8 cellular contexts compared by ENCODE assay signal in genomic region chr10:102583435-102584417, GRCh38.
DNase-seq lines count a peak whose midpoint lies in the region; ATAC-seq and TF ChIP-seq lines count a peak whose summit lies in the region.

No MANE protein-coding gene starts in this region.

- no peak overlapping the region for H2AFZ ChIP-seq in neural cell (ENCODE audit: low read depth, low read length)

- no peaks in the 10 kb centered on the region for H3K9me3 Mint-ChIP-seq in activated T-cell treated with anti-CD3 and anti-CD28 coated beads, Interleukin-2, amount 50 U/mL, for 72 hours

- no peaks in the 10 kb centered on the region for H3K36me3 ChIP-seq in neural cell (ENCODE audit: insufficient read depth, low read length)

- no peaks in the 10 kb centered on the region for H3K9me3 ChIP-seq in neural cell (ENCODE audit: low read length)

- DNase-seq in AG08395 (ENCODE audit: low spot score), result peak; percentile 94
- peak; percentile 56 for DNase-seq in KG1 (lab: John Stamatoyannopoulos, UW)
- DNase-seq in RKO (ENCODE audit: low spot score), result peak; percentile 88
- peak; percentile 81 to 84 for DNase-seq in activated T-cell treated with anti-CD3 and anti-CD28 coated beads, Interleukin-2, amount 50 U/mL, for 72 hours
- DNase-seq in fibroblast of peridontal ligament (ENCODE audit: extremely low read depth), result peak; percentile 95
- peak; percentile 84 for DNase-seq in stimulated activated naive CD8-positive, alpha-beta T cell treated with anti-CD3 and anti-CD28 coated beads, Interleukin-15, Interleukin-2, amounts not matched to agents 100 U/mL and 50 U/mL, for 24 hours

- no peaks in the 10 kb centered on the region for H3K36me3 Mint-ChIP-seq in activated T-cell treated with anti-CD3 and anti-CD28 coated beads, Interleukin-2, amount 50 U/mL, for 72 hours (ENCODE audit: insufficient read depth in 2 of 2)

- no peak overlapping the region for H3K4me3 ChIP-seq in neural cell (ENCODE audit: low read length)

- peaks cover 9% of the 10 kb centered on the region for H3K79me2 ChIP-seq in neural cell (replicated peaks; ENCODE audit: insufficient read depth, low read length)

- H3K4me1 Mint-ChIP-seq in activated T-cell treated with anti-CD3 and anti-CD28 coated beads, Interleukin-2, amount 50 U/mL, for 72 hours (ENCODE audit: low read depth), result peaks cover 15% of the 10 kb centered on the region

- no peaks in the 10 kb centered on the region for H3K27me3 Mint-ChIP-seq in activated T-cell treated with anti-CD3 and anti-CD28 coated beads, Interleukin-2, amount 50 U/mL, for 72 hours (ENCODE audit: low read depth)

- H3K9ac ChIP-seq in neural cell (ENCODE audit: low read length), result no peak overlapping the region

- no peak overlapping the region for H3K4me3 Mint-ChIP-seq in activated T-cell treated with anti-CD3 and anti-CD28 coated beads, Interleukin-2, amount 50 U/mL, for 72 hours

- peak; percentile 90 for TF ChIP-seq RAD21 in neural cell (conservative IDR thresholded peaks at IDR 0.05)

- no peaks in the 10 kb centered on the region for H3K27me3 ChIP-seq in neural cell (ENCODE audit: insufficient read depth, low read depth, low read length)

- H3K27ac Mint-ChIP-seq in activated T-cell treated with anti-CD3 and anti-CD28 coated beads, Interleukin-2, amount 50 U/mL, for 72 hours, result peak overlapping the region; percentile 33

- TF ChIP-seq CTCF in neural cell (IDR thresholded peaks at IDR 0.05; ENCODE audit: poor library complexity, severe bottlenecking), result peak; percentile 88

- no peak overlapping the region for H3K27ac ChIP-seq in neural cell (ENCODE audit: low read length)

- ATAC-seq in GM18867 (IDR thresholded peaks at IDR 0.05; ENCODE audit: unreplicated experiment), result peak; percentile 50
- peak; percentile 96 to 97 for ATAC-seq in activated T-cell treated with anti-CD3 and anti-CD28 coated beads, Interleukin-2, amount 50 U/mL, for 72 hours (replicated peaks in 1 of 2)
- ATAC-seq in stimulated activated naive CD8-positive, alpha-beta T cell treated with anti-CD3 and anti-CD28 coated beads, Interleukin-15, Interleukin-2, amounts not matched to agents 100 U/mL and 50 U/mL, for 24 hours, result peak; percentile 91

- no peak overlapping the region for H3K4me2 ChIP-seq in neural cell (ENCODE audit: low read length)

- H4K20me1 ChIP-seq in neural cell (ENCODE audit: insufficient read depth), result peaks cover 4% of the 10 kb centered on the region

- no peaks in the 10 kb centered on the region for H3K9me2 ChIP-seq in neural cell (ENCODE audit: insufficient read depth, low read length)

- no peaks in the 10 kb centered on the region for H3F3A ChIP-seq in neural cell (ENCODE audit: insufficient read depth, low read length, poor library complexity, severe bottlenecking)

- TF ChIP-seq EP300 in neural cell (conservative IDR thresholded peaks at IDR 0.05; ENCODE audit: poor library complexity, severe bottlenecking), result no peak

TF ChIP-seq in neural cell, 6 proteins besides CTCF, POLR2A, EP300 and RAD21:
- TF ChIP-seq SMC3 (conservative IDR thresholded peaks at IDR 0.05; ENCODE audit: poor library complexity) (peak; percentile 81), EZH2 (IDR thresholded peaks at IDR 0.05; ENCODE audit: borderline replicate concordance, insufficient read depth, low read length, poor library complexity, severe bottlenecking) (no peak)
